In the genomic region with DNA sequence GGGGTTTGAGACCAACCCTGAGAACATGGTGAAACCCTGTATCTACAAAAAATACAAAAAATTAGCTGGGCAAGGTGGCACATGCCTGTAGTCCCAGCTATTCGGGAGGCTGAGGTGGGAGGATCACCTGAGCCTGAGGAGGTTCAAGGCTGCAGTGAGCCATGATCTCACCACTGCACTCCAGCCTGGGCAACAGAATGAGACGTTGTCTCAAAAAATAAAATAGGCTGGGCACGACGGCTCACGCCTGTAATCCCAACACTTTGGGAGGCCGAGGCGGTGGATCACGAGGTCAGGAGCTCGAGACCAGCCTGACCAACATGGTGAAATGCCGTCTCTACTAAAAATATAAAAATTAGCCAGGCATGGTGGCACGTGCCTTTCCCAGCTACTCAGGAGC, we compare ENCODE assay signal across 3 cellular contexts. TPM values are rescaled to one million over a fixed set of nuclear protein-coding genes. Genes with fewer than 3 reads are reported as not detected.
"Had no signal": no experiment of that assay in that cellular context is flagged by ENCODE, and none has a peak within 500 bp of the region (broad histone marks: within the 10 kb centered on the region; RNA-seq: fewer than 3 reads in every experiment).

No MANE protein-coding gene starts in this region.

RNA-seq across cellular contexts. Expression of a gene that starts 18.7 kb away (rescaled TPM):
- total RNA-seq: M059J, MCF 10A, NCI-H460 had no signal

RNA-seq across cellular contexts. Expression of a gene that starts 32.1 kb away (rescaled TPM):
- total RNA-seq: M059J, MCF 10A, NCI-H460 had no signal
